31 cellular contexts compared by ENCODE assay signal in the genomic region with DNA sequence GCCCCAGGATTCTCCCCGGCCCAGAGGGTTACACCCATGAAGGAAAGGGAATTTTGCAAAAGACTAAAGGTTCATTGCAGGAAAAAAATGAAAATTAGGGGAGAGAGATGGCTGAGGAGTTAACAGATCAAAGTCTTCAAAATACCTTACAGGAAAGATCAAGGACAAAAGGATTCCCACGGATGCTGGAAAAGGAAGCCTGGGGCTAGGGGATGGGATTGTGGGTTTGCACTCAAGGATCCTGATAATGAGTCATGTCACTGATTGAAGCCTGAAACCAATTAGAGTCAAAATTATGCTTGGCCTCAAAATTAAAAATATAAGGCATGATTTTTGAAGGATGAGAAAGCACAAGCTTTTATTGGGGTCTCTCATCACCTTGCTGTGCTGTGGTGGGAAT.
"Had no signal": no experiment of that assay in that cellular context is flagged by ENCODE, and none has a peak within 500 bp of the region (broad histone marks: within the 10 kb centered on the region; RNA-seq: fewer than 3 reads in every experiment).

No MANE protein-coding gene starts in this region.

- H3K4me3 ChIP-seq: gastrocnemius medialis, heart left ventricle had no signal

- H3K36me3 ChIP-seq: brain microvascular endothelial cell, gastrocnemius medialis, heart left ventricle had no signal

- H3K27me3 Mint-ChIP-seq: activated naive CD8-positive, alpha-beta T cell had no signal

- FAIRE-seq: astrocyte, colon, endometrium, endothelial cell of umbilical vein had no signal

- H3K4me1 ChIP-seq: gastrocnemius medialis, heart left ventricle had no signal

- H3K4me1 Mint-ChIP-seq: activated T-helper 17 cell treated with anti-CD3 and anti-CD28 coated beads, Interleukin-2, amount 50 U/mL, for 72 hours had no signal

- H3K27me3 ChIP-seq: brain microvascular endothelial cell, gastrocnemius medialis, heart left ventricle had no signal

- H3K27ac Mint-ChIP-seq: activated CD4-positive, alpha-beta T cell treated with anti-CD3 and anti-CD28 coated beads, Interleukin-2, amount 10 ng/mL, durations not matched to agents 7 days and 5 days; activated CD8-positive, alpha-beta T cell treated with anti-CD3 and anti-CD28 coated beads for 36 hours; activated naive CD8-positive, alpha-beta T cell; activated T-helper 17 cell treated with anti-CD3 and anti-CD28 coated beads, Interleukin-2, amount 50 U/mL, for 72 hours; effector memory CD8-positive, alpha-beta T cell; WTC11 had no signal

- H3K4me3 Mint-ChIP-seq: activated CD4-positive, alpha-beta T cell treated with anti-CD3 and anti-CD28 coated beads, Interleukin-2, amount 10 ng/mL, durations not matched to agents 7 days and 5 days; activated CD8-positive, alpha-beta T cell treated with anti-CD3 and anti-CD28 coated beads for 36 hours; activated naive CD8-positive, alpha-beta T cell; activated T-cell treated with anti-CD3 and anti-CD28 coated beads, Interleukin-2, amount 50 U/mL, for 4 hours; activated T-helper 17 cell treated with anti-CD3 and anti-CD28 coated beads, Interleukin-2, amount 50 U/mL, for 72 hours; effector memory CD8-positive, alpha-beta T cell; WTC11 had no signal

- H3K27ac ChIP-seq: brain microvascular endothelial cell, gastrocnemius medialis, heart left ventricle had no signal

- DNase-seq: activated CD4-positive, alpha-beta T cell treated with anti-CD3 and anti-CD28 coated beads for 1 hour; activated CD4-positive, alpha-beta T cell treated with anti-CD3 and anti-CD28 coated beads for 4 hours; activated CD4-positive, alpha-beta T cell treated with anti-CD3 and anti-CD28 coated beads, Interleukin-2, amount 10 ng/mL, durations not matched to agents 7 days and 5 days; activated CD4-positive, alpha-beta T cell treated with anti-CD3 and anti-CD28 coated beads, Interleukin-2, amount 50 U/mL, for 4 hours; activated CD8-positive, alpha-beta memory T cell treated with anti-CD3 and anti-CD28 coated beads for 24 hours; activated CD8-positive, alpha-beta T cell treated with anti-CD3 and anti-CD28 coated beads for 36 hours; activated effector memory CD4-positive, alpha-beta T cell treated with Interleukin-2 at 50 U/mL for 16 hours; activated gamma-delta T cell treated with Interleukin-2 at 50 U/mL for 16 hours; activated naive CD4-positive, alpha-beta T cell treated with anti-CD3 and anti-CD28 coated beads, Interleukin-2, amount 50 U/mL, for 16 hours; activated naive CD4-positive, alpha-beta T cell treated with Interleukin-2 at 50 U/mL for 16 hours; activated T-cell treated with anti-CD3 and anti-CD28 coated beads, Interleukin-2, amount 50 U/mL, for 4 hours; amniotic stem cell; anterior cingulate cortex; brain microvascular endothelial cell; caudate nucleus; cortex of kidney; dermis blood vessel endothelial cell; effector CD4-positive, alpha-beta T cell; effector memory CD8-positive, alpha-beta T cell; foreskin fibroblast; gastrocnemius medialis; glutamatergic neuron; heart left ventricle; T-helper 2 cell had no signal
